In genomic region chr10:122953827-122954730, GRCh38 we compare ENCODE assay signal across 8 cellular contexts. TPM values are rescaled to one million over a fixed set of nuclear protein-coding genes. Genes with fewer than 3 reads are reported as not detected.
DNase-seq lines count a peak whose midpoint lies in the region; ATAC-seq and TF ChIP-seq lines count a peak whose summit lies in the region.

C10orf88 (minus strand) TSS chr10:122954227; CDS start chr10:122954178, 49 bp downstream.

- ATAC-seq in HG02623 (IDR thresholded peaks at IDR 0.05; ENCODE audit: unreplicated experiment) = peak; percentile 98

- H3K9me3 ChIP-seq in thyroid gland = no peaks in the 10 kb centered on the region

- H3K27me3 Mint-ChIP-seq in activated naive CD8-positive, alpha-beta T cell treated with anti-CD3 and anti-CD28 coated beads for 36 hours = peaks cover 5% of the 10 kb centered on the region
- H3K27me3 Mint-ChIP-seq in osteocyte (ENCODE audit: unreplicated experiment) = no peaks in the 10 kb centered on the region

- H3K36me3 ChIP-seq in thyroid gland = no peaks in the 10 kb centered on the region

- H3K27me3 ChIP-seq in thyroid gland = no peaks in the 10 kb centered on the region

- 6 to 11% methylated on average over 20 to 34 of the region's 83 CpGs for WGBS in thyroid gland, 2 donors

- intact Hi-C loops in head of caudate nucleus (cut with DNase I) = loop anchor here (1.0 kb wide), 1 partner anchor 26 kb away; the partner anchor contains the start of gene PSTK
- intact Hi-C loops in thyroid gland (cut with DNase I) = no loop called here

- H3K36me3 Mint-ChIP-seq in activated naive CD8-positive, alpha-beta T cell treated with anti-CD3 and anti-CD28 coated beads for 36 hours = peaks cover 17% of the 10 kb centered on the region
- H3K36me3 Mint-ChIP-seq in osteocyte (ENCODE audit: unreplicated experiment) = peaks cover 7% of the 10 kb centered on the region

- H3K27ac ChIP-seq in thyroid gland = no peak within 1 kb of the TSS

- POLR2A ChIA-PET in GM10248 (lab: Yijun Ruan, JAX) = interaction anchor here (0.6 kb wide), 1 partner anchor 191 kb away, joined by 3 read pairs; no protein-coding TSS in a partner anchor

- H3K4me3 Mint-ChIP-seq in activated naive CD8-positive, alpha-beta T cell treated with anti-CD3 and anti-CD28 coated beads for 36 hours = peak within 1 kb of the TSS; percentile 90
- peak within 1 kb of the TSS; percentile 88 for H3K4me3 Mint-ChIP-seq in osteocyte (ENCODE audit: unreplicated experiment)

- peaks cover 28% of the 10 kb centered on the region for H3K4me1 Mint-ChIP-seq in activated naive CD8-positive, alpha-beta T cell treated with anti-CD3 and anti-CD28 coated beads for 36 hours
- H3K4me1 Mint-ChIP-seq in osteocyte (ENCODE audit: unreplicated experiment) = peaks cover 33% of the 10 kb centered on the region

- CTCF ChIA-PET in GM10248 (lab: Yijun Ruan, JAX) = interaction anchor here (1.3 to 2.2 kb wide), 5 partner anchors 14 to 67 kb away, joined by 3 to 11 read pairs (median 4); partner anchors contain the start of gene PSTK

- TF ChIP-seq CTCF in GM10248 (IDR thresholded peaks at IDR 0.05; ENCODE audit: control extremely low read depth, extremely low read depth, low read depth, missing control alignments) (no peak), osteocyte (IDR thresholded peaks at IDR 0.05) (no peak), thyroid gland (IDR thresholded peaks at IDR 0.05) (peak in 1 of 6 experiments; percentile 18)

- peak within 1 kb of the TSS; percentile 80 for H3K27ac Mint-ChIP-seq in activated naive CD8-positive, alpha-beta T cell treated with anti-CD3 and anti-CD28 coated beads for 36 hours
- peak within 1 kb of the TSS; percentile 75 for H3K27ac Mint-ChIP-seq in osteocyte (ENCODE audit: unreplicated experiment)

- DNase-seq in GM10248 (ENCODE audit: extremely low spot score) = peak; percentile 98
- peak; percentile 89 for DNase-seq in NCI-H1105 (lab: John Stamatoyannopoulos, UW)
- peak; percentile 98 for DNase-seq in SKM-1 treated with dmso at 0.1 percent for 144 hours (lab: John Stamatoyannopoulos, UW; ENCODE audit: unreplicated experiment)
- DNase-seq in activated naive CD8-positive, alpha-beta T cell treated with anti-CD3 and anti-CD28 coated beads for 36 hours = peak; percentile 98
- peak; percentile 94 to 99 (median 97) for DNase-seq in head of caudate nucleus
- peak; percentile 99 for DNase-seq in osteocyte (ENCODE audit: extremely low spot score, unreplicated experiment)
- DNase-seq in thyroid gland = peak; percentile 97 to 98

- H3K4me1 ChIP-seq in thyroid gland = peaks cover 5 to 13% of the 10 kb centered on the region in 2 donors

- no peaks in the 10 kb centered on the region for H3K9me3 Mint-ChIP-seq in activated naive CD8-positive, alpha-beta T cell treated with anti-CD3 and anti-CD28 coated beads for 36 hours
- no peaks in the 10 kb centered on the region for H3K9me3 Mint-ChIP-seq in osteocyte (ENCODE audit: unreplicated experiment)

- H3K4me3 ChIP-seq in thyroid gland (replicated peaks in 1 of 3) = peak within 1 kb of the TSS; percentile 47 to 85 (median 84)

- peak in 1 of 2 donors; percentile 54 for TF ChIP-seq POLR2A in thyroid gland (IDR thresholded peaks at IDR 0.05)

RNA-seq across cellular contexts. Expression of gene C10orf88, which starts in this region (rescaled TPM):
- 10 to 100 TPM in 1 of 2 experiments, 1 to 10 TPM in 1; 9.5 to 10.1 TPM for total RNA-seq in activated naive CD8-positive, alpha-beta T cell treated with anti-CD3 and anti-CD28 coated beads for 36 hours
- total RNA-seq in osteocyte (9.4 and 10.0 TPM in 2 replicates), thyroid gland (10 to 100 TPM in 1 of 4 donors, 1 to 10 TPM in 3; 4.7 to 10.4 (median 7.1) TPM)
